ENCODE assay signal across 33 cellular contexts in genomic region chr5:77963795-77964194, GRCh38.
DNase-seq lines count a peak whose midpoint lies in the region; ATAC-seq, FAIRE-seq and TF ChIP-seq lines count a peak whose summit lies in the region.
"Had no signal": no experiment of that assay in that cellular context is flagged by ENCODE, and none has a peak within 500 bp of the region (broad histone marks: within the 10 kb centered on the region; RNA-seq: fewer than 3 reads in every experiment).

No MANE protein-coding gene starts in this region.

- no peak for TF ChIP-seq EP300 in HepG2 (IDR thresholded peaks at IDR 0.05; ENCODE audit: low read depth in 2 of 2, low read length in 2 of 2)
- no peak for TF ChIP-seq EP300 in HepG2 (CRISPR knock-in tag; IDR thresholded peaks at IDR 0.05; ENCODE audit: borderline replicate concordance)
- TF ChIP-seq EP300 in K562 (IDR thresholded peaks at IDR 0.05; ENCODE audit: low read length), result no peak

- TF ChIP-seq POLR2A in HepG2 (IDR thresholded peaks at IDR 0.05; ENCODE audit: insufficient read depth in 1 of 2, low read depth in 2 of 2, low read length in 2 of 2) (no peak), right lobe of liver (IDR thresholded peaks at IDR 0.05) (no peak), K562 (conservative IDR thresholded peaks at IDR 0.05) (no peak)

- TF ChIP-seq CTCF in HepG2 (CRISPR knock-in tag; IDR thresholded peaks at IDR 0.05), result no peak
- TF ChIP-seq CTCF in right lobe of liver (IDR thresholded peaks at IDR 0.05), result no peak
- no peak for TF ChIP-seq CTCF in HEK293 (tag by site-specific recombination; IDR thresholded peaks at IDR 0.05)
- no peak for TF ChIP-seq CTCF in K562 (IDR thresholded peaks at IDR 0.05 in 2 of 3, conservative IDR thresholded peaks at IDR 0.05 in 1 of 3; ENCODE audit: insufficient read depth in 2 of 3, low read depth in 1 of 3, low read length in 3 of 3)
- TF ChIP-seq CTCF in psoas muscle (IDR thresholded peaks at IDR 0.05), result no peak

- peaks cover 0 to 13% of the 10 kb centered on the region in 2 experiments; a peak in 2 of 5 replicates for H3K27me3 ChIP-seq in HepG2 (ENCODE audit: control insufficient read depth in 1 of 2, insufficient read depth in 2 of 2, low read length in 2 of 2)
- peaks cover 0 to under 1% of the 10 kb centered on the region in 2 donors for H3K27me3 ChIP-seq in right lobe of liver
- peaks cover 22 to 34% of the 10 kb centered on the region in 2 experiments for H3K27me3 ChIP-seq in K562 (ENCODE audit: control insufficient read depth in 2 of 2, insufficient read depth in 2 of 2, low read length in 2 of 2)
- H3K27me3 ChIP-seq in psoas muscle (ENCODE audit: insufficient read depth in 3 of 3, low read length in 2 of 3), result peaks cover 0 to 6% (median 3%) of the 10 kb centered on the region in 3 donors
- H3K27me3 ChIP-seq: BE2C had no signal

- H3K4me2 ChIP-seq in HepG2 (ENCODE audit: low read depth, low read length), result no peak overlapping the region
- no peak overlapping the region for H3K4me2 ChIP-seq in K562 (ENCODE audit: insufficient read depth, low read length)
- H3K4me2 ChIP-seq: A549; BLaER1; BLaER1 treated with 17β-estradiol and CSF1 and Interleukin-3, amounts not matched to agents 10 nM and 100 nM had no signal

- intact Hi-C loops in HepG2 (cut with micrococcal nuclease; ENCODE audit: unreplicated experiment) (no loop called here), right lobe of liver (cut with DNase I) (no loop called here), K562 (cut with micrococcal nuclease) (no loop called here), psoas muscle (cut with DNase I) (no loop called here)

- no peaks in the 10 kb centered on the region for H3K4me1 ChIP-seq in HepG2 (ENCODE audit: insufficient read depth, low read length)
- no peaks in the 10 kb centered on the region for H3K4me1 ChIP-seq in right lobe of liver
- H3K4me1 ChIP-seq in HEK293 (ENCODE audit: control insufficient read depth, insufficient read depth, low read length), result no peaks in the 10 kb centered on the region
- no peaks in the 10 kb centered on the region for H3K4me1 ChIP-seq in K562 (replicated peaks in 1 of 2; ENCODE audit: control insufficient read depth in 2 of 2, insufficient read depth in 2 of 2, low read length in 2 of 2)
- H3K4me1 ChIP-seq in psoas muscle, result no peaks in the 10 kb centered on the region
- H3K4me1 ChIP-seq: A549; BE2C; BLaER1; BLaER1 treated with 17β-estradiol and CSF1 and Interleukin-3, amounts not matched to agents 10 nM and 100 nM; Caco-2 had no signal

- TF ChIP-seq RAD21 in HepG2 (CRISPR knock-in tag; IDR thresholded peaks at IDR 0.05) (no peak), K562 (CRISPR knock-in tag; conservative IDR thresholded peaks at IDR 0.05 in 1 of 2, IDR thresholded peaks at IDR 0.05 in 1 of 2) (no peak)

- H3K79me2 ChIP-seq in HepG2 (ENCODE audit: insufficient read depth, low read length) (no peaks in the 10 kb centered on the region), K562 (ENCODE audit: control insufficient read depth, insufficient read depth, low read length) (no peaks in the 10 kb centered on the region)

- H3K9ac ChIP-seq in HepG2 (ENCODE audit: insufficient read depth, low read depth, low read length), result no peak overlapping the region
- H3K9ac ChIP-seq in K562 (ENCODE audit: insufficient read depth in 1 of 2, low read depth in 2 of 2, low read length in 2 of 2), result no peak overlapping the region
- H3K9ac ChIP-seq: BLaER1; BLaER1 treated with 17β-estradiol and CSF1 and Interleukin-3, amounts not matched to agents 10 nM and 100 nM had no signal

- CTCF ChIA-PET in HepG2 (lab: Yijun Ruan, JAX; ENCODE audit: low intra/inter-chr PET ratio, low total read pairs), result no interaction called here
- CTCF ChIA-PET in HEK293 (lab: Yijun Ruan, JAX), result interaction anchor here (1.0 kb wide), 1 partner anchor 819 kb away, joined by 4 read pairs; no protein-coding TSS in a partner anchor
- CTCF ChIA-PET in K562 (lab: Yijun Ruan, JAX; ENCODE audit: low intra/inter-chr PET ratio), result no interaction called here

- no peak for FAIRE-seq in HepG2 (lab: Jason Lieb, UNC)
- no peak for FAIRE-seq in K562 (lab: Jason Lieb, UNC)
- FAIRE-seq: A204.1, A549, D721Med had no signal

- no peak overlapping the region for H2AFZ ChIP-seq in HepG2 (ENCODE audit: low read length)
- H2AFZ ChIP-seq in K562 (ENCODE audit: low read depth, low read length), result no peak overlapping the region

- no peak for DNase-seq in HepG2 (ENCODE audit: low spot score)
- DNase-seq in right lobe of liver, result no peak
- no peak for DNase-seq in K562 (ENCODE audit: extremely low read depth in 1 of 4, low spot score in 3 of 4)
- no peak for DNase-seq in COLO829 (ENCODE audit: low spot score)
- DNase-seq in psoas muscle, result no peak
- DNase-seq: 8988T; ACHN; AML-193; BE2C; C1 segment of cervical spinal cord; Caco-2; Calu3; CD4-positive, alpha-beta memory T cell; CD4-positive, alpha-beta T cell; CD4-positive, CD25-positive, alpha-beta regulatory T cell; CD8-positive, alpha-beta memory T cell; CD8-positive, alpha-beta T cell; COR-L47; DMS 273 treated with DMSO at 0.1 percent for 48 hours; DMS153; DMS53; DMS79; DMS79 treated with DMSO at 0.1 percent for 48 hours; DND-41; EL had no signal

- H3K9me1 ChIP-seq in K562 (ENCODE audit: control insufficient read depth, insufficient read depth, low read length), result no peaks in the 10 kb centered on the region

- H4K20me1 ChIP-seq in HepG2 (ENCODE audit: insufficient read depth, low read length) (no peaks in the 10 kb centered on the region), K562 (replicated peaks; ENCODE audit: control insufficient read depth, insufficient read depth, low read length) (no peaks in the 10 kb centered on the region)
- H4K20me1 ChIP-seq: BLaER1; BLaER1 treated with 17β-estradiol and CSF1 and Interleukin-3, amounts not matched to agents 10 nM and 100 nM had no signal

- no peak overlapping the region for H3K4me3 ChIP-seq in HepG2 (replicated peaks in 1 of 3; ENCODE audit: insufficient read depth in 1 of 3, low read depth in 2 of 3, low read length in 3 of 3)
- H3K4me3 ChIP-seq in right lobe of liver, result no peak overlapping the region
- H3K4me3 ChIP-seq in HEK293 (ENCODE audit: low read depth, low read length), result no peak overlapping the region
- no peak overlapping the region for H3K4me3 ChIP-seq in K562
- no peak overlapping the region for H3K4me3 ChIP-seq in psoas muscle
- H3K4me3 ChIP-seq: A549; BLaER1; BLaER1 treated with 17β-estradiol and CSF1 and Interleukin-3, amounts not matched to agents 10 nM and 100 nM had no signal

- WGBS in HepG2 (ENCODE audit: low lambda C conversion rate), result 28% methylated on average over 4 of the region's 4 CpGs
- WGBS in right lobe of liver (ENCODE audit: insufficient coverage, low coverage, low lambda C conversion rate, missing lambda C conversion rate), result 91% methylated on average over 3 of the region's 4 CpGs
- 4% methylated on average over 4 of the region's 4 CpGs for WGBS in K562 (ENCODE audit: insufficient coverage, low coverage, missing lambda C conversion rate)
- WGBS in psoas muscle, 3 donors, result 86 to 90% (median 89%) methylated on average over 4 of the region's 4 CpGs

- POLR2A ChIA-PET in HepG2 (lab: Yijun Ruan, JAX), result no interaction called here
- POLR2A ChIA-PET in HEK293 (lab: Yijun Ruan, JAX), result no interaction called here
- POLR2A ChIA-PET in K562 (lab: Yijun Ruan, JAX), result interaction anchor here (1.1 to 1.5 kb wide), 2 partner anchors 13 to 14 kb away, joined by 3 read pairs; no protein-coding TSS in a partner anchor

- H3K36me3 ChIP-seq in HepG2 (replicated peaks in 1 of 2; ENCODE audit: control insufficient read depth in 1 of 2, insufficient read depth in 2 of 2, low read length in 2 of 2) (no peaks in the 10 kb centered on the region), right lobe of liver (no peaks in the 10 kb centered on the region), HEK293 (ENCODE audit: control insufficient read depth in 2 of 2, insufficient read depth in 1 of 2, low read length in 2 of 2) (no peaks in the 10 kb centered on the region), K562 (ENCODE audit: control insufficient read depth, insufficient read depth, low read length) (no peaks in the 10 kb centered on the region), psoas muscle (ENCODE audit: insufficient read depth in 1 of 2, low read depth in 1 of 2) (no peaks in the 10 kb centered on the region)
- H3K36me3 ChIP-seq: BE2C; BLaER1; BLaER1 treated with 17β-estradiol and CSF1 and Interleukin-3, amounts not matched to agents 10 nM and 100 nM had no signal

- no peak for ATAC-seq in HepG2
- no peak for ATAC-seq in right lobe of liver
- ATAC-seq in K562, result no peak
- ATAC-seq in psoas muscle, result no peak
- ATAC-seq: A549; CD8-positive, alpha-beta T cell had no signal

- no TSS peak for BruUV-seq in HepG2 (replicated peaks; lab: Mats Ljungman, UMichigan)
- no TSS peak for BruUV-seq in K562 (replicated peaks; lab: Mats Ljungman, UMichigan)

- H3K9me3 ChIP-seq in HepG2 (ENCODE audit: low read length) (no peaks in the 10 kb centered on the region), right lobe of liver (no peaks in the 10 kb centered on the region), HEK293 (ENCODE audit: control insufficient read depth, insufficient read depth, low read depth, low read length) (no peaks in the 10 kb centered on the region), K562 (replicated peaks; ENCODE audit: control insufficient read depth, insufficient read depth, low read depth, low read length) (no peaks in the 10 kb centered on the region), psoas muscle (no peaks in the 10 kb centered on the region)
- H3K9me3 ChIP-seq: A549, BE2C, BLaER1, Caco-2 had no signal

- in situ Hi-C loops in HepG2 (cut with HindIII; ENCODE audit: extremely low pct_ligation_motif_present, low pct_unique_long_range_greater_than_20kb), result no loop called here
- in situ Hi-C loops in K562 (cut with MboI), result no loop called here

- H3K27ac ChIP-seq in HepG2 (ENCODE audit: extremely low read length, insufficient read depth, low read length), result no peak overlapping the region
- no peak overlapping the region for H3K27ac ChIP-seq in right lobe of liver
- H3K27ac ChIP-seq in HEK293 (ENCODE audit: extremely low read depth, low read depth, low read length), result no peak overlapping the region
- no peak overlapping the region for H3K27ac ChIP-seq in K562 (ENCODE audit: extremely low read depth, low read depth, low read length)
- no peak overlapping the region for H3K27ac ChIP-seq in psoas muscle
- H3K27ac ChIP-seq: 22Rv1; A549; BLaER1; BLaER1 treated with 17β-estradiol and CSF1 and Interleukin-3, amounts not matched to agents 10 nM and 100 nM; C4-2B had no signal

TF ChIP-seq in HepG2, 621 proteins besides CTCF, POLR2A, EP300 and RAD21 (continues in another document):
- no peak for TF ChIP-seq PHB2 (IDR thresholded peaks at IDR 0.05; ENCODE audit: partially characterized antibody)
- TF ChIP-seq ZNF768 (CRISPR knock-in tag; IDR thresholded peaks at IDR 0.05), result peak; percentile 18; the same call in 1 of the 2 replicates

TF ChIP-seq in HEK293, 187 proteins besides CTCF, POLR2A, EP300 and RAD21:
- TF ChIP-seq ZNF768 (tag by site-specific recombination; IDR thresholded peaks at IDR 0.05) (peak; percentile 16; the same call in 1 of the 2 replicates), KLF10 (tag by site-specific recombination; IDR thresholded peaks at IDR 0.05) (no peak)

TF ChIP-seq in K562, 482 proteins besides CTCF, POLR2A, EP300 and RAD21 (continues in another document):
- TF ChIP-seq GATA2 (CRISPR knock-in tag; IDR thresholded peaks at IDR 0.05) (no peak), KLF16 (IDR thresholded peaks at IDR 0.05) (no peak), ZNF589 (CRISPR knock-in tag; IDR thresholded peaks at IDR 0.05; ENCODE audit: low read depth) (no peak), ZFP36 (IDR thresholded peaks at IDR 0.05; ENCODE audit: low read depth, low read length, partially characterized antibody) (peak; percentile 66)

Comparison
In these comparisons a context has a peak if more than half of its experiments do, and no peak if none do; other contexts are left out.
1. Of the 241 proteins assayed by ChIP-seq in both HepG2 and K562: peak only in HepG2: none; only in K562: ZFP36; in both: none; in neither: 240.